Comparison of ENCODE assay signal across 8 cellular contexts in genomic region chr9:131656356-131657030, GRCh38.
DNase-seq lines count a peak whose midpoint lies in the region; ATAC-seq and TF ChIP-seq lines count a peak whose summit lies in the region.

No MANE protein-coding gene starts in this region.

- ATAC-seq in HG03571 (IDR thresholded peaks at IDR 0.05; ENCODE audit: unreplicated experiment), result peak; percentile 60

- no peak overlapping the region for H3K4me3 ChIP-seq in parathyroid adenoma (ENCODE audit: low read depth, low read length)

- no peaks in the 10 kb centered on the region for H3K36me3 ChIP-seq in parathyroid adenoma (ENCODE audit: control insufficient read depth, insufficient read depth, low read length)

- H3K4me2 ChIP-seq in parathyroid adenoma (ENCODE audit: low read length), result no peak overlapping the region

- peaks cover 4% of the 10 kb centered on the region for H3K36me3 Mint-ChIP-seq in endothelial cell (ENCODE audit: low read depth, unreplicated experiment)

- no peak overlapping the region for H2AFZ ChIP-seq in parathyroid adenoma

- H3K4me1 Mint-ChIP-seq in endothelial cell (ENCODE audit: unreplicated experiment), result peaks cover 54% of the 10 kb centered on the region

- H3K79me2 ChIP-seq in parathyroid adenoma, result peaks cover 4% of the 10 kb centered on the region

- H3K27me3 ChIP-seq in parathyroid adenoma (ENCODE audit: control insufficient read depth, insufficient read depth, low read length), result no peaks in the 10 kb centered on the region

- H3K4me1 ChIP-seq in parathyroid adenoma, result peaks cover 6% of the 10 kb centered on the region

- DNase-seq in DMS53 (lab: John Stamatoyannopoulos, UW) (peak; percentile 43), DMS53 treated with DMSO at 0.1 percent for 48 hours (lab: John Stamatoyannopoulos, UW; ENCODE audit: unreplicated experiment) (no peak), endothelial cell (ENCODE audit: low spot score) (peak; percentile 31), NCI-H2196 treated with DMSO at 0.1 percent for 48 hours (lab: John Stamatoyannopoulos, UW; ENCODE audit: unreplicated experiment) (no peak), NCI-H82 (lab: John Stamatoyannopoulos, UW) (no peak)
- DNase-seq in activated CD4-positive, alpha-beta T cell treated with anti-CD3 and anti-CD28 coated beads, Interleukin-2, amount 50 U/mL, for 1 hour, result peak; percentile 73

- H3K4me3 Mint-ChIP-seq in endothelial cell (ENCODE audit: unreplicated experiment), result peak overlapping the region; percentile 20

- peak overlapping the region; percentile 24 for H3K27ac ChIP-seq in parathyroid adenoma

- H3K9ac ChIP-seq in parathyroid adenoma, result no peak overlapping the region

- peaks cover 3% of the 10 kb centered on the region for H3K27me3 Mint-ChIP-seq in endothelial cell (ENCODE audit: unreplicated experiment)

- TF ChIP-seq CTCF in endothelial cell (IDR thresholded peaks at IDR 0.05; ENCODE audit: unreplicated experiment) (no peak), parathyroid adenoma (IDR thresholded peaks at IDR 0.05) (no peak)

- H3K27ac Mint-ChIP-seq in endothelial cell (ENCODE audit: unreplicated experiment), result peak overlapping the region; percentile 84

- no peaks in the 10 kb centered on the region for H3K9me3 ChIP-seq in parathyroid adenoma (ENCODE audit: control insufficient read depth, low read length)

- H3K9me3 Mint-ChIP-seq in endothelial cell (ENCODE audit: unreplicated experiment), result no peaks in the 10 kb centered on the region

Comparison
In these comparisons a context has a peak if more than half of its experiments do, and no peak if none do; other contexts are left out.
1. DNase-seq: peak in DMS53 (single experiment), activated CD4-positive, alpha-beta T cell treated with anti-CD3 and anti-CD28 coated beads, Interleukin-2, amount 50 U/mL, for 1 hour (single experiment) and endothelial cell (single experiment); none in DMS53 treated with DMSO at 0.1 percent for 48 hours (single experiment), NCI-H2196 treated with DMSO at 0.1 percent for 48 hours (single experiment) and NCI-H82 (single experiment).